35 cellular contexts compared by ENCODE assay signal in the genomic region with DNA sequence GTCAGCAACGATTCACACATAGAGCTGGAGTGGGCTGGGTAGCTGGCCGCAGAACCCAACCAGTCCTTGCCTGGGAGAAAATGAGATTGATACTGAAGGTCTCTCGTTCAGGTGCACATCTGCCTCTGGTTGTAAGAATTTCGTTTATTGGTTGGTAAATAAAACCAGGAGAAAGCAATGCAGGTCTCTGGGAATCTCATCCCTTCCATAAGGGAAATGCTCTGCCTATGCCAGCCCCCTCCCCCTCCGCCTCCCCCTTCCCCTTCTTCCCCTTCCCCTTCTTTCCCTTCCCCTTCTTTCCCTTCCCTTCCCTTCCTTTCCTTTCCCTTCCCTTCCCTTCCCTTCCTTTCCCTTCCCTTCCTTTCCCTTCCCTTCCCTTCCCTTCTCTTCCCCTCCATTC.
DNase-seq lines count a peak whose midpoint lies in the region; ATAC-seq, FAIRE-seq and TF ChIP-seq lines count a peak whose summit lies in the region.
"Had no signal": no experiment of that assay in that cellular context is flagged by ENCODE, and none has a peak within 500 bp of the region (broad histone marks: within the 10 kb centered on the region; RNA-seq: fewer than 3 reads in every experiment).

No MANE protein-coding gene starts in this region.

- H3K27ac Mint-ChIP-seq in MCF 10A (ENCODE audit: low read depth, unreplicated experiment) = peak overlapping the region; percentile 18
- H3K27ac Mint-ChIP-seq in nephron progenitor cell = peak overlapping the region; percentile 39
- H3K27ac Mint-ChIP-seq: B cell; CD14-positive monocyte; CD4-positive, alpha-beta T cell; CD4-positive, CD25-positive, alpha-beta regulatory T cell; CD8-positive, alpha-beta memory T cell; CD8-positive, alpha-beta T cell had no signal

- H3K9me3 ChIP-seq in mammary epithelial cell (replicated peaks; ENCODE audit: insufficient read depth, low read length) (no peaks in the 10 kb centered on the region), HepG2 (ENCODE audit: low read length) (no peaks in the 10 kb centered on the region), right lobe of liver (no peaks in the 10 kb centered on the region)
- H3K9me3 ChIP-seq: A549, BE2C, Caco-2 had no signal

- H3K9me3 Mint-ChIP-seq in MCF 10A (ENCODE audit: unreplicated experiment) (no peaks in the 10 kb centered on the region), nephron progenitor cell (peaks cover 11% of the 10 kb centered on the region)
- H3K9me3 Mint-ChIP-seq: CD4-positive, alpha-beta memory T cell; CD4-positive, alpha-beta T cell; CD8-positive, alpha-beta memory T cell; CD8-positive, alpha-beta T cell had no signal

- no peak overlapping the region for H3K9ac ChIP-seq in mammary epithelial cell (ENCODE audit: insufficient read depth, low read length)
- no peak overlapping the region for H3K9ac ChIP-seq in HepG2 (ENCODE audit: insufficient read depth, low read depth, low read length)
- H3K9ac ChIP-seq: BLaER1; BLaER1 treated with 17β-estradiol and CSF1 and Interleukin-3, amounts not matched to agents 10 nM and 100 nM had no signal

- POLR2A ChIA-PET in MCF 10A (lab: Yijun Ruan, JAX) (no interaction called here), HepG2 (lab: Yijun Ruan, JAX) (no interaction called here)

- no peak overlapping the region for H3K27ac ChIP-seq in mammary epithelial cell (ENCODE audit: insufficient read depth, low read depth, low read length)
- no peak overlapping the region for H3K27ac ChIP-seq in HepG2 (ENCODE audit: extremely low read length, insufficient read depth, low read length)
- H3K27ac ChIP-seq in right lobe of liver = no peak overlapping the region
- H3K27ac ChIP-seq: 22Rv1; A549; BLaER1; BLaER1 treated with 17β-estradiol and CSF1 and Interleukin-3, amounts not matched to agents 10 nM and 100 nM; C4-2B had no signal

- no peak for TF ChIP-seq POLR2A in HepG2 (IDR thresholded peaks at IDR 0.05; ENCODE audit: insufficient read depth in 1 of 2, low read depth in 2 of 2, low read length in 2 of 2)
- no peak for TF ChIP-seq POLR2A in right lobe of liver (IDR thresholded peaks at IDR 0.05)

- H2AFZ ChIP-seq in mammary epithelial cell (ENCODE audit: low read depth, low read length) (no peak overlapping the region), HepG2 (ENCODE audit: low read length) (no peak overlapping the region)

- H3K4me3 ChIP-seq in mammary epithelial cell (replicated peaks in 1 of 3; ENCODE audit: insufficient read depth in 1 of 3, low read depth in 2 of 3, low read length in 3 of 3) (no peak overlapping the region), HepG2 (replicated peaks in 1 of 3; ENCODE audit: insufficient read depth in 1 of 3, low read depth in 2 of 3, low read length in 3 of 3) (no peak overlapping the region), right lobe of liver (no peak overlapping the region)
- H3K4me3 ChIP-seq: A549; BLaER1; BLaER1 treated with 17β-estradiol and CSF1 and Interleukin-3, amounts not matched to agents 10 nM and 100 nM had no signal

- H3K79me2 ChIP-seq in mammary epithelial cell (ENCODE audit: insufficient read depth, low read length) (no peaks in the 10 kb centered on the region), HepG2 (ENCODE audit: insufficient read depth, low read length) (no peaks in the 10 kb centered on the region)

- H3K27me3 Mint-ChIP-seq in MCF 10A (ENCODE audit: insufficient read depth, unreplicated experiment) (no peaks in the 10 kb centered on the region), nephron progenitor cell (ENCODE audit: low read depth, poor library complexity) (no peaks in the 10 kb centered on the region)
- H3K27me3 Mint-ChIP-seq: B cell; CD4-positive, alpha-beta memory T cell; CD4-positive, alpha-beta T cell; CD4-positive, CD25-positive, alpha-beta regulatory T cell; CD8-positive, alpha-beta memory T cell had no signal

- CTCF ChIA-PET in MCF 10A (lab: Yijun Ruan, JAX) (no interaction called here), mammary epithelial cell (lab: Charles Lee; ENCODE audit: low non-redundant PET) (no interaction called here), HepG2 (lab: Yijun Ruan, JAX; ENCODE audit: low intra/inter-chr PET ratio, low total read pairs) (no interaction called here)

- dilution Hi-C loops in mammary epithelial cell (cut with HindIII; ENCODE audit: low sequenced_read_pairs) = loop anchor here (5.0 kb wide), 1 partner anchor 87 kb away; no protein-coding TSS in a partner anchor

- no peaks in the 10 kb centered on the region for H3K4me1 ChIP-seq in mammary epithelial cell (ENCODE audit: insufficient read depth, low read length)
- no peaks in the 10 kb centered on the region for H3K4me1 ChIP-seq in HepG2 (ENCODE audit: insufficient read depth, low read length)
- H3K4me1 ChIP-seq in right lobe of liver = no peaks in the 10 kb centered on the region
- H3K4me1 ChIP-seq: BE2C; BLaER1 treated with 17β-estradiol and CSF1 and Interleukin-3, amounts not matched to agents 10 nM and 100 nM; Caco-2 had no signal

- H3K4me3 Mint-ChIP-seq in MCF 10A (ENCODE audit: unreplicated experiment) (no peak overlapping the region), nephron progenitor cell (no peak overlapping the region)
- H3K4me3 Mint-ChIP-seq: B cell; CD14-positive monocyte; CD4-positive, alpha-beta memory T cell; CD4-positive, alpha-beta T cell; CD4-positive, CD25-positive, alpha-beta regulatory T cell; CD8-positive, alpha-beta memory T cell; CD8-positive, alpha-beta T cell had no signal

- no peak for TF ChIP-seq RAD21 in HepG2 (CRISPR knock-in tag; IDR thresholded peaks at IDR 0.05)

- WGBS in mammary epithelial cell (ENCODE audit: low coverage, missing lambda C conversion rate) = 80% methylated on average over 3 of the region's 5 CpGs
- 69% methylated on average over 5 of the region's 5 CpGs for WGBS in HepG2 (ENCODE audit: low lambda C conversion rate)
- WGBS in right lobe of liver (ENCODE audit: insufficient coverage, low coverage, low lambda C conversion rate, missing lambda C conversion rate) = 70% methylated on average over 4 of the region's 5 CpGs

- no peak for ATAC-seq in HepG2
- no peak for ATAC-seq in right lobe of liver
- ATAC-seq in HG03280 (IDR thresholded peaks at IDR 0.05; ENCODE audit: unreplicated experiment) = no peak
- ATAC-seq: A549; CD8-positive, alpha-beta T cell had no signal

- BruUV-seq in MCF 10A (replicated peaks; lab: Mats Ljungman, UMichigan) (no TSS peak), mammary epithelial cell (replicated peaks; lab: Mats Ljungman, UMichigan) (no TSS peak), HepG2 (replicated peaks; lab: Mats Ljungman, UMichigan) (no TSS peak)

- intact Hi-C loops in MCF 10A (cut with micrococcal nuclease) (no loop called here), mammary epithelial cell (cut with micrococcal nuclease) (no loop called here), HepG2 (cut with micrococcal nuclease; ENCODE audit: unreplicated experiment) (no loop called here), right lobe of liver (cut with DNase I) (no loop called here)

- H3K36me3 Mint-ChIP-seq in MCF 10A (ENCODE audit: insufficient read depth, unreplicated experiment) (peaks cover 6% of the 10 kb centered on the region), nephron progenitor cell (ENCODE audit: low read depth) (peaks cover 17% of the 10 kb centered on the region)

- H3K4me1 Mint-ChIP-seq in MCF 10A (ENCODE audit: insufficient read depth, unreplicated experiment) = peaks cover 5% of the 10 kb centered on the region
- peaks cover 10% of the 10 kb centered on the region for H3K4me1 Mint-ChIP-seq in nephron progenitor cell
- H3K4me1 Mint-ChIP-seq: B cell, CD14-positive monocyte had no signal

- no peak for TF ChIP-seq CTCF in MCF 10A (IDR thresholded peaks at IDR 0.05; ENCODE audit: unreplicated experiment)
- TF ChIP-seq CTCF in mammary epithelial cell (conservative IDR thresholded peaks at IDR 0.05 in 1 of 2, IDR thresholded peaks at IDR 0.05 in 1 of 2; ENCODE audit: extremely low read depth in 1 of 2, insufficient read depth in 1 of 2, low read depth in 1 of 2, low read length in 2 of 2) = no peak
- TF ChIP-seq CTCF in HepG2 (CRISPR knock-in tag; IDR thresholded peaks at IDR 0.05) = no peak
- no peak for TF ChIP-seq CTCF in right lobe of liver (IDR thresholded peaks at IDR 0.05)
- no peak for TF ChIP-seq CTCF in nephron progenitor cell (IDR thresholded peaks at IDR 0.05)

- no peaks in the 10 kb centered on the region for H4K20me1 ChIP-seq in mammary epithelial cell (ENCODE audit: insufficient read depth, low read length)
- no peaks in the 10 kb centered on the region for H4K20me1 ChIP-seq in HepG2 (ENCODE audit: insufficient read depth, low read length)
- H4K20me1 ChIP-seq: BLaER1; BLaER1 treated with 17β-estradiol and CSF1 and Interleukin-3, amounts not matched to agents 10 nM and 100 nM had no signal

- H3K27me3 ChIP-seq in mammary epithelial cell (ENCODE audit: insufficient read depth, low read length) (no peaks in the 10 kb centered on the region), HepG2 (ENCODE audit: control insufficient read depth in 1 of 2, insufficient read depth in 2 of 2, low read length in 2 of 2) (no peaks in the 10 kb centered on the region), right lobe of liver (no peaks in the 10 kb centered on the region)
- H3K27me3 ChIP-seq: BE2C; BLaER1; BLaER1 treated with 17β-estradiol and CSF1 and Interleukin-3, amounts not matched to agents 10 nM and 100 nM had no signal

- no peak for FAIRE-seq in HepG2 (lab: Jason Lieb, UNC)
- FAIRE-seq: A204.1, A549, D721Med had no signal

- no peak for TF ChIP-seq EP300 in HepG2 (IDR thresholded peaks at IDR 0.05; ENCODE audit: low read depth in 2 of 2, low read length in 2 of 2)
- no peak for TF ChIP-seq EP300 in HepG2 (CRISPR knock-in tag; IDR thresholded peaks at IDR 0.05; ENCODE audit: borderline replicate concordance)

- H3K4me2 ChIP-seq in mammary epithelial cell (ENCODE audit: insufficient read depth, low read depth, low read length) (no peak overlapping the region), HepG2 (ENCODE audit: low read depth, low read length) (no peak overlapping the region)
- H3K4me2 ChIP-seq: A549; BLaER1; BLaER1 treated with 17β-estradiol and CSF1 and Interleukin-3, amounts not matched to agents 10 nM and 100 nM had no signal

- in situ Hi-C loops in mammary epithelial cell (cut with MboI; ENCODE audit: low sequenced_read_pairs in 2 of 2) (no loop called here), HepG2 (cut with HindIII; ENCODE audit: extremely low pct_ligation_motif_present, low pct_unique_long_range_greater_than_20kb) (no loop called here)

- H3K36me3 ChIP-seq in mammary epithelial cell (ENCODE audit: insufficient read depth, low read length) (no peaks in the 10 kb centered on the region), HepG2 (replicated peaks in 1 of 2; ENCODE audit: control insufficient read depth in 1 of 2, insufficient read depth in 2 of 2, low read length in 2 of 2) (no peaks in the 10 kb centered on the region), right lobe of liver (no peaks in the 10 kb centered on the region)
- H3K36me3 ChIP-seq: BE2C; BLaER1; BLaER1 treated with 17β-estradiol and CSF1 and Interleukin-3, amounts not matched to agents 10 nM and 100 nM had no signal

- DNase-seq in MCF 10A (ENCODE audit: unreplicated experiment) (no peak), mammary epithelial cell (no peak), HepG2 (ENCODE audit: low spot score) (no peak), right lobe of liver (no peak), nephron progenitor cell (no peak)
- DNase-seq: 8988T; ACHN; AML-193; BE2C; C1 segment of cervical spinal cord; Caco-2; Calu3; CD4-positive, alpha-beta memory T cell; CD4-positive, alpha-beta T cell; CD4-positive, CD25-positive, alpha-beta regulatory T cell; CD8-positive, alpha-beta memory T cell; CD8-positive, alpha-beta T cell; COR-L47; DMS 273 treated with DMSO at 0.1 percent for 48 hours; DMS153; DMS53; DMS79; DMS79 treated with DMSO at 0.1 percent for 48 hours; DND-41; EL had no signal
